Comparison of ENCODE assay signal across 17 cellular contexts in the genomic region with DNA sequence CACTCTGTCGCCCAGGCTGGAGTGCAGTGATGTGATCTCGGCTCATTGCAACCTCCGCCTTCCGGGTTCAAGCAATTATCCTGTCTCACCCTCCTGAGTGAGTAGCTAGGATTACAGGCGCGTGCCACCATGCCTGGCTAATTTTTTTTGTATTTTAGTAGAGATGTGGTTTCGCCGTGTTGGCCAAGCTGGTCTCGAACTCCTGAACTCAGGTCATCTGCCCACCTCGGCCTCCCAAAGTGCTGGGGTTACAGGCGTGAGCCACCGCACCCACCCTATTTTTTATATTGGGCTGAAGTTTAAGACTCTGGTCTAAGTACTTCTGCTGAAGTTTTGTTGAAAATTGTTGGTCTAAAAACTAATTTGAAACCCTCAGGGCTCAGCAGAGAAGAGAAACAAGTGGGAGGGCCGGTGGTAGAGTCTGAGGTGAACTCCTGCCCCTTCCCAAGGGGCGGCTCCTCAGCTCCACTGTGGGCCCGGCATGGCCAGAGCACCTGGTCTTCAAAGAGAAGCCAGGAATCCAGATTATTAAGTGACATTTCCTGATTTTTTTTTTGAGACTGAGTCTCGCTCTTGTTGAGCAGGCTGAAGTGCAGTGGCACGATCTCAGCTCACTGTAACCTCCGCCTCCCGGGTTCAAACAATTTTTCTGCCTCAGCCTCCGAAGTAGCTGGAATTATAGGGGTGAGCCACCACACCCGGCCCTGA. TPM values are rescaled to one million over a fixed set of nuclear protein-coding genes. Genes with fewer than 3 reads are reported as not detected.
DNase-seq lines count a peak whose midpoint lies in the region; ATAC-seq and TF ChIP-seq lines count a peak whose summit lies in the region.
"Had no signal": no experiment of that assay in that cellular context is flagged by ENCODE, and none has a peak within 500 bp of the region (broad histone marks: within the 10 kb centered on the region; RNA-seq: fewer than 3 reads in every experiment).

No MANE protein-coding gene starts in this region.

- peaks cover 14 to 17% of the 10 kb centered on the region in 2 donors for H3K4me1 ChIP-seq in esophagus (ENCODE audit: control insufficient read depth in 2 of 2, insufficient read depth in 2 of 2, low read length in 1 of 2)
- H3K4me1 ChIP-seq in upper lobe of left lung, result peaks cover 23 to 31% (median 27%) of the 10 kb centered on the region in 4 donors
- peaks cover 2 to 3% of the 10 kb centered on the region in 2 donors for H3K4me1 ChIP-seq in ascending aorta

- CTCF ChIA-PET in activated CD8-positive, alpha-beta memory T cell treated with anti-CD3 and anti-CD28 coated beads, Interleukin-2, amount 10 ng/mL, durations not matched to agents 7 days and 5 days (lab: Charles Lee), result interaction anchor here (1.0 to 6.7 kb wide), 5 partner anchors 23 to 173 kb away, joined by 3 to 29 read pairs (median 4); no protein-coding TSS in a partner anchor

- H3K4me1 Mint-ChIP-seq in nephron, result peaks cover 29% of the 10 kb centered on the region
- H3K4me1 Mint-ChIP-seq in activated CD8-positive, alpha-beta memory T cell treated with anti-CD3 and anti-CD28 coated beads, Interleukin-2, amount 10 ng/mL, durations not matched to agents 7 days and 5 days, result peaks cover 13% of the 10 kb centered on the region

- no peaks in the 10 kb centered on the region for H3K27me3 Mint-ChIP-seq in nephron (ENCODE audit: low read depth)
- H3K27me3 Mint-ChIP-seq in activated CD8-positive, alpha-beta memory T cell treated with anti-CD3 and anti-CD28 coated beads, Interleukin-2, amount 10 ng/mL, durations not matched to agents 7 days and 5 days, result peaks cover 7% of the 10 kb centered on the region
- H3K27me3 Mint-ChIP-seq: naive B cell had no signal

- DNase-seq in Right ventricle myocardium superior, result peak; percentile 22
- DNase-seq in cardiac septum (ENCODE audit: low spot score), result no peak
- no peak for DNase-seq in upper lobe of left lung
- no peak for DNase-seq in ascending aorta (ENCODE audit: low spot score in 2 of 2)
- no peak for DNase-seq in activated CD8-positive, alpha-beta memory T cell treated with anti-CD3 and anti-CD28 coated beads, Interleukin-2, amount 10 ng/mL, durations not matched to agents 7 days and 5 days
- DNase-seq: activated T-cell treated with anti-CD3 and anti-CD28 coated beads for 4 hours, dermis blood vessel endothelial cell, foreskin fibroblast, IMR-90, naive B cell, NCI-H1436 treated with DMSO at 0.1 percent for 48 hours, NCI-H446, SW 1271 had no signal

- no peaks in the 10 kb centered on the region for H3K9me3 ChIP-seq in esophagus (ENCODE audit: control insufficient read depth in 2 of 2, insufficient read depth in 1 of 2, low read depth in 1 of 2, low read length in 1 of 2)
- H3K9me3 ChIP-seq in upper lobe of left lung, result no peaks in the 10 kb centered on the region
- no peaks in the 10 kb centered on the region for H3K9me3 ChIP-seq in ascending aorta

- H3K27me3 ChIP-seq in esophagus (ENCODE audit: control insufficient read depth in 1 of 2, insufficient read depth in 2 of 2, low read length in 2 of 2) (no peaks in the 10 kb centered on the region), upper lobe of left lung (no peaks in the 10 kb centered on the region), ascending aorta (no peaks in the 10 kb centered on the region)

- H3K36me3 ChIP-seq in esophagus (ENCODE audit: control insufficient read depth in 2 of 2, insufficient read depth in 2 of 2, low read length in 1 of 2) (peaks cover 0 to 3% of the 10 kb centered on the region in 2 donors), upper lobe of left lung (peaks cover 0 to 3% (median 0%) of the 10 kb centered on the region in 4 donors), ascending aorta (peaks cover 0 to 6% of the 10 kb centered on the region in 2 donors)

- TF ChIP-seq EP300 in upper lobe of left lung (IDR thresholded peaks at IDR 0.05), result no peak

- TF ChIP-seq CTCF in nephron (IDR thresholded peaks at IDR 0.05; ENCODE audit: unreplicated experiment in 3 of 3), result no peak
- no peak for TF ChIP-seq CTCF in upper lobe of left lung (IDR thresholded peaks at IDR 0.05)
- TF ChIP-seq CTCF in ascending aorta (IDR thresholded peaks at IDR 0.05), result no peak

- peaks cover 16% of the 10 kb centered on the region for H3K36me3 Mint-ChIP-seq in nephron (ENCODE audit: low read depth)
- no peaks in the 10 kb centered on the region for H3K36me3 Mint-ChIP-seq in activated CD8-positive, alpha-beta memory T cell treated with anti-CD3 and anti-CD28 coated beads, Interleukin-2, amount 10 ng/mL, durations not matched to agents 7 days and 5 days
- H3K36me3 Mint-ChIP-seq: naive B cell had no signal

- intact Hi-C loops in Right ventricle myocardium superior (cut with DNase I) (no loop called here), cardiac septum (cut with DNase I) (no loop called here), ascending aorta (cut with DNase I) (no loop called here)

- ATAC-seq in Right ventricle myocardium superior (ENCODE audit: poor library complexity), result no peak
- no peak for ATAC-seq in upper lobe of left lung (ENCODE audit: low FRiP score in 2 of 2)
- ATAC-seq in GM18502 (IDR thresholded peaks at IDR 0.05; ENCODE audit: poor library complexity, unreplicated experiment), result no peak
- ATAC-seq in activated CD8-positive, alpha-beta memory T cell treated with anti-CD3 and anti-CD28 coated beads, Interleukin-2, amount 10 ng/mL, durations not matched to agents 7 days and 5 days, result no peak
- ATAC-seq: activated CD4-positive, CD25-positive, alpha-beta regulatory T cell treated with anti-CD3 and anti-CD28 coated beads, Interleukin-2, amount 50 U/mL, for 24 hours had no signal

- no peaks in the 10 kb centered on the region for H3K9me3 Mint-ChIP-seq in nephron
- H3K9me3 Mint-ChIP-seq in activated CD8-positive, alpha-beta memory T cell treated with anti-CD3 and anti-CD28 coated beads, Interleukin-2, amount 10 ng/mL, durations not matched to agents 7 days and 5 days (ENCODE audit: low read depth), result no peaks in the 10 kb centered on the region
- H3K9me3 Mint-ChIP-seq: naive B cell had no signal

- H3K4me3 ChIP-seq in esophagus (ENCODE audit: low read depth in 1 of 2, low read length in 2 of 2) (no peak overlapping the region), upper lobe of left lung (no peak overlapping the region), ascending aorta (no peak overlapping the region)

- WGBS in esophagus, 2 donors, result 74 to 86% methylated on average over 21 of the region's 21 CpGs
- whole genome bisulfite sequencing in upper lobe of left lung, 2 donors, result 81% methylated on average over 21 of the region's 21 CpGs

- H3K4me3 Mint-ChIP-seq in nephron, result peak overlapping the region; percentile 51 to 70 (median 65)
- H3K4me3 Mint-ChIP-seq in activated CD8-positive, alpha-beta memory T cell treated with anti-CD3 and anti-CD28 coated beads, Interleukin-2, amount 10 ng/mL, durations not matched to agents 7 days and 5 days, result no peak overlapping the region

- peak overlapping the region; percentile 63 to 94 (median 94) for H3K27ac Mint-ChIP-seq in nephron
- H3K27ac Mint-ChIP-seq in activated CD8-positive, alpha-beta memory T cell treated with anti-CD3 and anti-CD28 coated beads, Interleukin-2, amount 10 ng/mL, durations not matched to agents 7 days and 5 days, result no peak overlapping the region

- no peak for TF ChIP-seq POLR2A in upper lobe of left lung (IDR thresholded peaks at IDR 0.05)

- peak overlapping the region; percentile 91 to 97 for H3K27ac ChIP-seq in esophagus (ENCODE audit: low read depth in 2 of 2, low read length in 1 of 2)
- H3K27ac ChIP-seq in upper lobe of left lung, result peak overlapping the region; percentile 66 to 77 (median 67)
- peak overlapping the region in 1 of 2 donors; percentile 8 for H3K27ac ChIP-seq in ascending aorta

RNA-seq across cellular contexts. Expression of a gene that starts 4.0 kb away (rescaled TPM):
- total RNA-seq in Right ventricle myocardium superior (40.7 TPM), cardiac septum (30.7 TPM), upper lobe of left lung (10 to 100 TPM; 11.5 to 28.1 (median 18.0) TPM), ascending aorta (15.8 TPM)
- 10 to 100 TPM; 12.9 TPM for polyA plus RNA-seq in esophagus
- 1 to 10 TPM in 1 of 2 experiments, under 1 TPM in 1; 0.70 to 1.2 TPM for total RNA-seq in activated CD8-positive, alpha-beta memory T cell treated with anti-CD3 and anti-CD28 coated beads, Interleukin-2, amount 10 ng/mL, durations not matched to agents 7 days and 5 days
